Comparison of ENCODE assay signal across 8 cellular contexts in genomic region chr4:151099976-151100417, GRCh38. TPM values are rescaled to one million over a fixed set of nuclear protein-coding genes. Genes with fewer than 3 reads are reported as not detected.
DNase-seq lines count a peak whose midpoint lies in the region; ATAC-seq and TF ChIP-seq lines count a peak whose summit lies in the region.

No MANE protein-coding gene starts in this region.

- H3K4me3 Mint-ChIP-seq in natural killer cell treated with Interleukin-12 subunit alpha and Interleukin-12 subunit beta and Interleukin-15 and Interleukin-18, amount 100 ng/mL, for 72 hours: peak overlapping the region; percentile 96

- no peaks in the 10 kb centered on the region for H3K9me3 Mint-ChIP-seq in natural killer cell treated with Interleukin-12 subunit alpha and Interleukin-12 subunit beta and Interleukin-15 and Interleukin-18, amount 100 ng/mL, for 72 hours

- peak; percentile 61 for DNase-seq in AG10803 (ENCODE audit: low read depth)
- DNase-seq in natural killer cell treated with Interleukin-12 subunit alpha and Interleukin-12 subunit beta and Interleukin-15 and Interleukin-18, amount 100 ng/mL, for 72 hours (ENCODE audit: low spot score): no peak

- TF ChIP-seq CTCF in AG10803 (conservative IDR thresholded peaks at IDR 0.05; ENCODE audit: low read length): no peak

- H3K36me3 Mint-ChIP-seq in natural killer cell treated with Interleukin-12 subunit alpha and Interleukin-12 subunit beta and Interleukin-15 and Interleukin-18, amount 100 ng/mL, for 72 hours: peaks cover 34% of the 10 kb centered on the region

- H3K27me3 Mint-ChIP-seq in natural killer cell treated with Interleukin-12 subunit alpha and Interleukin-12 subunit beta and Interleukin-15 and Interleukin-18, amount 100 ng/mL, for 72 hours: peaks cover 8 to 11% of the 10 kb centered on the region in 2 donors

- H3K4me3 ChIP-seq in AG10803 (ENCODE audit: low read length): peak overlapping the region; percentile 86

- H3K4me1 Mint-ChIP-seq in natural killer cell treated with Interleukin-12 subunit alpha and Interleukin-12 subunit beta and Interleukin-15 and Interleukin-18, amount 100 ng/mL, for 72 hours (ENCODE audit: low read depth in 2 of 2): peaks cover 21 to 33% of the 10 kb centered on the region in 2 donors

- ATAC-seq in GM19452 (IDR thresholded peaks at IDR 0.05; ENCODE audit: unreplicated experiment) (peak; percentile 3), SK-N-SH treated with all-trans-retinoic acid at 6 μM for 48 hours (peak; percentile 44), esophagus mucosa (peak; percentile 38), GM21423 (IDR thresholded peaks at IDR 0.05; ENCODE audit: unreplicated experiment) (no peak), GM21515 (IDR thresholded peaks at IDR 0.05; ENCODE audit: unreplicated experiment) (no peak), HG02981 (IDR thresholded peaks at IDR 0.05; ENCODE audit: unreplicated experiment) (no peak)
- peak in 1 of 2 donors; percentile 0 for ATAC-seq in natural killer cell treated with Interleukin-12 subunit alpha and Interleukin-12 subunit beta and Interleukin-15 and Interleukin-18, amount 100 ng/mL, for 72 hours

- H3K27ac Mint-ChIP-seq in natural killer cell treated with Interleukin-12 subunit alpha and Interleukin-12 subunit beta and Interleukin-15 and Interleukin-18, amount 100 ng/mL, for 72 hours: peak overlapping the region; percentile 98

TF ChIP-seq in SK-N-SH treated with all-trans-retinoic acid at 6 μM for 48 hours, 23 proteins besides CTCF, POLR2A, EP300 and RAD21:
- TF ChIP-seq PATZ1 (CRISPR knock-in tag; IDR thresholded peaks at IDR 0.05; ENCODE audit: borderline replicate concordance) (no peak), ESRRG (CRISPR knock-in tag; IDR thresholded peaks at IDR 0.05) (no peak), ARNTL (CRISPR knock-in tag; IDR thresholded peaks at IDR 0.05; ENCODE audit: borderline replicate concordance, low read depth) (no peak), POU6F1 (CRISPR knock-in tag; IDR thresholded peaks at IDR 0.05; ENCODE audit: borderline replicate concordance, low read depth) (no peak), OSR1 (CRISPR knock-in tag; IDR thresholded peaks at IDR 0.05) (no peak), ZNF8 (CRISPR knock-in tag; IDR thresholded peaks at IDR 0.05) (no peak), GLIS3 (CRISPR knock-in tag; IDR thresholded peaks at IDR 0.05) (no peak)

RNA-seq across cellular contexts. Expression of gene RPS3A, which starts 0.6 kb away (rescaled TPM):
- 1,878 TPM for total RNA-seq in esophagus mucosa
- 1,000 to 10,000 TPM in 1 of 2 donors, 100 to 1,000 TPM in 1; 892 to 1,061 TPM for total RNA-seq in natural killer cell treated with Interleukin-12 subunit alpha and Interleukin-12 subunit beta and Interleukin-15 and Interleukin-18, amount 100 ng/mL, for 72 hours

Comparison
In these comparisons a context has a peak if more than half of its experiments do, and no peak if none do; other contexts are left out.
1. ATAC-seq: peak in GM19452 (single experiment), SK-N-SH treated with all-trans-retinoic acid at 6 μM for 48 hours (single experiment) and esophagus mucosa (single experiment); none in GM21423 (single experiment), GM21515 (single experiment) and HG02981 (single experiment).